In the genomic region with DNA sequence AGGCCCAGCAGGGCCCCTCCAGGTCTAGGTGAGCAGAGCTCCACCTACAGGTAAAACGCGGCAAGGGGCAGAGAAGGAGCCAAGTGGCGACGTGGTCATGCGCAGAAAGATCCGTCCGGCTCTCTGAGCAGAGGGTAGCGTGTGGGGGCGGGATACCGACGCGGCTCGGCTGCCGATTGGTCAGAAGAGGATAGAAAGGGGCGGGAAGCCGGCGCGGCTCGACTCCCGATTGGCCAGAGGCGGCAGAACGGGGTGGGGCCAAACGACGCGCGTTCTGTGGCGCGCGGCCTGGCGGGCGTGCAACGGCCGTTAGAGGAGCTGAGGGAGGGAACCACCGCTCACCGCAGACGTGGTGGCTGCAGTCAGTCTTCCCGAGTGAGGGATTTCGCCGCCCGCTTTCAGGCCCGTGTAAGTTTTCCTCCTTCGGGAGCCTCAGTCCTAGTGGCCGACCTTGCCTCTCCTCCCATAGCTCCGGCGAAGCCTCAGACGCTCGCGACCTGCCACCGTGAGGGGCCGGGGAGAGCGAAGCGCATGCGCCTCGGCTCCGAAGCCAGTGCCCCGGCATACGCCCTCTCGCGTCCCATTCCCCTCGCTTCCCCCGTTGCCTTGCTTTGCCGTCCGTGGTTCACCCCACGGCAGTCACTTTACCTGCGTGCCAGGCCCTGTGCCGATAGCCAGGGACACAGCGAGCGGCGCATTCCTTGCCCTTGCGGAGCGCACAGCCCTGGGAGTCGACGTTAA, we compare ENCODE assay signal across 8 cellular contexts. TPM values are rescaled to one million over a fixed set of nuclear protein-coding genes. Genes with fewer than 3 reads are reported as not detected.
DNase-seq lines count a peak whose midpoint lies in the region; ATAC-seq and TF ChIP-seq lines count a peak whose summit lies in the region.

A gene with protein sequence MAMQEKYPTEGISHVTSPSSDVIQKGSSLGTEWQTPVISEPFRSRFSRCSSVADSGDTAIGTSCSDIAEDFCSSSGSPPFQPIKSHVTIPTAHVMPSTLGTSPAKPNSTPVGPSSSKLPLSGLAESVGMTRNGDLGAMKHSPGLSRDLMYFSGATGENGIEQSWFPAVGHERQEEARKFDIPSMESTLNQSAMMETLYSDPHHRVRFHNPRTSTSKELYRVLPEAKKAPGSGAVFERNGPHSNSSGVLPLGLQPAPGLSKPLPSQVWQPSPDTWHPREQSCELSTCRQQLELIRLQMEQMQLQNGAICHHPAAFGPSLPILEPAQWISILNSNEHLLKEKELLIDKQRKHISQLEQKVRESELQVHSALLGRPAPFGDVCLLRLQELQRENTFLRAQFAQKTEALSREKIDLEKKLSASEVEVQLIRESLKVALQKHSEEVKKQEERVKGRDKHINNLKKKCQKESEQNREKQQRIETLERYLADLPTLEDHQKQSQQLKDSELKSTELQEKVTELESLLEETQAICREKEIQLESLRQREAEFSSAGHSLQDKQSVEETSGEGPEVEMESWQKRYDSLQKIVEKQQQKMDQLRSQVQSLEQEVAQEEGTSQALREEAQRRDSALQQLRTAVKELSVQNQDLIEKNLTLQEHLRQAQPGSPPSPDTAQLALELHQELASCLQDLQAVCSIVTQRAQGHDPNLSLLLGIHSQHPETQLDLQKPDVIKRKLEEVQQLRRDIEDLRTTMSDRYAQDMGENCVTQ (plus strand): TSS at position 298 of the 741 bp plus-strand sequence. CDS start 5,584 bp downstream, outside the sequence.

- peak; percentile 90 for ATAC-seq in HG02870 (IDR thresholded peaks at IDR 0.05; ENCODE audit: unreplicated experiment)

- H2BK120ac ChIP-seq in trophoblast cell (ENCODE audit: insufficient read depth, low read length, poor library complexity): peak within 1 kb of the TSS; percentile 43

- H3K27ac ChIP-seq in adrenal gland (peak within 1 kb of the TSS; percentile 81 to 95 (median 88)), trophoblast cell (ENCODE audit: low read depth, low read length) (peak within 1 kb of the TSS; percentile 69)

- no peak within 1 kb of the TSS for H3K23ac ChIP-seq in trophoblast cell (ENCODE audit: low read length)

- TF ChIP-seq POLR2A in adrenal gland (IDR thresholded peaks at IDR 0.05): peak; percentile 64 to 87

- peaks cover 6% of the 10 kb centered on the region for H3K9me3 Mint-ChIP-seq in type B pancreatic cell

- H3K4me3 ChIP-seq in adrenal gland (peak within 1 kb of the TSS; percentile 43 to 97 (median 54)), trophoblast cell (ENCODE audit: low read depth, low read length) (peak within 1 kb of the TSS; percentile 94)

- peak within 1 kb of the TSS; percentile 90 for H3K9ac ChIP-seq in trophoblast cell (ENCODE audit: low read length)

- peaks cover 34% of the 10 kb centered on the region for H3K4me1 Mint-ChIP-seq in type B pancreatic cell (ENCODE audit: unreplicated experiment)

- H3K4me3 Mint-ChIP-seq in type B pancreatic cell: peak within 1 kb of the TSS; percentile 98

- H4K91ac ChIP-seq in trophoblast cell (ENCODE audit: low read depth, low read length): peak within 1 kb of the TSS; percentile 79

- H3K36me3 ChIP-seq in adrenal gland (replicated peaks in 1 of 2) (no peaks in the 10 kb centered on the region), trophoblast cell (ENCODE audit: control insufficient read depth in 1 of 2, insufficient read depth in 2 of 2, low read length in 2 of 2) (no peaks in the 10 kb centered on the region)

- H2BK5ac ChIP-seq in trophoblast cell (ENCODE audit: low read depth, low read length, poor library complexity): no peak within 1 kb of the TSS

- peak within 1 kb of the TSS; percentile 73 for H3K18ac ChIP-seq in trophoblast cell (ENCODE audit: low read length)

- DNase-seq in GM13976 (ENCODE audit: low spot score) (peak; percentile 100), NCI-H146 (lab: John Stamatoyannopoulos, UW) (peak; percentile 94), T-helper 1 cell (peak; percentile 97 to 99 (median 97)), adrenal gland (peak; percentile 98 to 99 (median 99)), cardiac septum (ENCODE audit: low spot score) (peak; percentile 100), trophoblast cell (peak; percentile 99 to 100), type B pancreatic cell (ENCODE audit: extremely low spot score, unreplicated experiment) (peak; percentile 99)

- TF ChIP-seq CTCF in GM13976 (IDR thresholded peaks at IDR 0.05; ENCODE audit: borderline replicate concordance, control extremely low read depth, extremely low read depth, insufficient read depth, missing control alignments) (peak; percentile 98), adrenal gland (IDR thresholded peaks at IDR 0.05) (peak; percentile 63 to 82 (median 78)), type B pancreatic cell (conservative IDR thresholded peaks at IDR 0.05) (peak; percentile 82)

- peak within 1 kb of the TSS; percentile 89 for H3K27ac Mint-ChIP-seq in type B pancreatic cell

- H2AFZ ChIP-seq in trophoblast cell (ENCODE audit: insufficient read depth, low read length, poor library complexity): peak within 1 kb of the TSS; percentile 87

- H2AK5ac ChIP-seq in trophoblast cell (ENCODE audit: low read length): peak within 1 kb of the TSS; percentile 28

- in situ Hi-C loops in GM13976 (cut with MboI; ENCODE audit: low sequenced_read_pairs, unreplicated experiment): no loop called here

- H3K9me3 ChIP-seq in adrenal gland (replicated peaks in 1 of 3) (no peaks in the 10 kb centered on the region), trophoblast cell (ENCODE audit: insufficient read depth, low read depth, low read length) (no peaks in the 10 kb centered on the region)

- H3K27me3 Mint-ChIP-seq in type B pancreatic cell: no peaks in the 10 kb centered on the region

- H2BK12ac ChIP-seq in trophoblast cell (ENCODE audit: low read length): peak within 1 kb of the TSS; percentile 69

- peaks cover 7% of the 10 kb centered on the region for H3K79me1 ChIP-seq in trophoblast cell (ENCODE audit: low read length)

- peaks cover 5% of the 10 kb centered on the region for H3K36me3 Mint-ChIP-seq in type B pancreatic cell

- H3K27me3 ChIP-seq in adrenal gland (no peaks in the 10 kb centered on the region), trophoblast cell (ENCODE audit: insufficient read depth, low read length) (no peaks in the 10 kb centered on the region)

- intact Hi-C loops in adrenal gland (cut with DNase I) (loop anchor here in 1 of 2 donors (5.0 kb wide), 1 partner anchor 67 kb away; a partner anchor contains a TSS), cardiac septum (cut with DNase I) (loop anchor here (2.0 to 10.0 kb wide), 3 partner anchors 67 to 199 kb away; a partner anchor contains a TSS)

- peak within 1 kb of the TSS; percentile 51 for H3K4ac ChIP-seq in trophoblast cell (ENCODE audit: low read depth, low read length)

- peaks cover 0 to 7% of the 10 kb centered on the region in 2 donors for H3K4me1 ChIP-seq in adrenal gland (replicated peaks in 1 of 2)
- H3K4me1 ChIP-seq in trophoblast cell (ENCODE audit: control insufficient read depth in 1 of 2, insufficient read depth in 2 of 2, low read length in 2 of 2): peaks cover 2 to 5% of the 10 kb centered on the region in 2 experiments

- peak within 1 kb of the TSS; percentile 86 for H3K14ac ChIP-seq in trophoblast cell (ENCODE audit: low read length)

- peaks cover 5% of the 10 kb centered on the region for H3K79me2 ChIP-seq in trophoblast cell (ENCODE audit: control insufficient read depth, insufficient read depth, low read length, poor library complexity)

- peak within 1 kb of the TSS; percentile 93 for H3K4me2 ChIP-seq in trophoblast cell (ENCODE audit: low read length)

- WGBS in adrenal gland, 4 donors: 0 to 1% (median 0%) methylated on average over 28 to 73 of the region's 73 CpGs
- WGBS in trophoblast cell (ENCODE audit: extremely low coverage, insufficient coverage, insufficient read length): no CpG with 5 or more reads among the region's 73 CpGs

- H4K8ac ChIP-seq in trophoblast cell (ENCODE audit: low read depth, low read length): peak within 1 kb of the TSS; percentile 88

- H4K12ac ChIP-seq in trophoblast cell (ENCODE audit: low read depth, low read length): peak within 1 kb of the TSS; percentile 92

RNA-seq across cellular contexts. Expression of the gene that starts here (rescaled TPM):
- total RNA-seq in adrenal gland: 1 to 10 TPM; 2.6 to 8.7 (median 5.8) TPM
- polyA plus RNA-seq in adrenal gland: 1 to 10 TPM; 2.5 to 6.1 (median 3.1) TPM
- 25.8 TPM for total RNA-seq in cardiac septum
- 53.1 and 54.6 TPM in 2 replicates for polyA plus RNA-seq in trophoblast cell (2013)
- total RNA-seq in type B pancreatic cell (ENCODE audit: low replicate concordance): 15.9 and 26.8 TPM in 2 replicates

Comparison
In these comparisons a context has a peak if more than half of its experiments do, and no peak if none do; other contexts are left out.
1. Peak in every context shown above with its lines: DNase-seq, ATAC-seq, H3K4me3 ChIP-seq and H3K27ac ChIP-seq.